In genomic region chr19:6262519-6262918, GRCh38 we compare ENCODE assay signal across 23 cellular contexts. TPM values are rescaled to one million over a fixed set of nuclear protein-coding genes. Genes with fewer than 3 reads are reported as not detected.
DNase-seq lines count a peak whose midpoint lies in the region; ATAC-seq and TF ChIP-seq lines count a peak whose summit lies in the region.
"Had no signal": no experiment of that assay in that cellular context is flagged by ENCODE, and none has a peak within 500 bp of the region (broad histone marks: within the 10 kb centered on the region; RNA-seq: fewer than 3 reads in every experiment).

No MANE protein-coding gene starts in this region.

- peak overlapping the region; percentile 62 for H3K27ac Mint-ChIP-seq in activated CD8-positive, alpha-beta T cell treated with anti-CD3 and anti-CD28 coated beads, Interleukin-2, amount 10 ng/mL, durations not matched to agents 7 days and 5 days
- no peak overlapping the region for H3K27ac Mint-ChIP-seq in activated CD8-positive, alpha-beta T cell treated with anti-CD3 and anti-CD28 coated beads for 36 hours
- peak overlapping the region; percentile 28 for H3K27ac Mint-ChIP-seq in activated T-helper 17 cell treated with anti-CD3 and anti-CD28 coated beads, Interleukin-2, amount 50 U/mL, for 72 hours
- peak overlapping the region; percentile 99 for H3K27ac Mint-ChIP-seq in nephron progenitor cell

- intact Hi-C loops in activated CD8-positive, alpha-beta T cell treated with anti-CD3 and anti-CD28 coated beads for 36 hours (cut with micrococcal nuclease) = no loop called here

- POLR2A ChIA-PET in activated CD8-positive, alpha-beta T cell treated with anti-CD3 and anti-CD28 coated beads, Interleukin-2, amount 10 ng/mL, durations not matched to agents 7 days and 5 days (lab: Charles Lee) = no interaction called here
- POLR2A ChIA-PET in activated CD8-positive, alpha-beta T cell treated with anti-CD3 and anti-CD28 coated beads for 36 hours (lab: Charles Lee) = no interaction called here

- TF ChIP-seq CTCF in activated CD8-positive, alpha-beta T cell treated with anti-CD3 and anti-CD28 coated beads for 36 hours (IDR thresholded peaks at IDR 0.05) = no peak
- no peak for TF ChIP-seq CTCF in nephron progenitor cell (IDR thresholded peaks at IDR 0.05)

- peaks cover 53% of the 10 kb centered on the region for H3K36me3 Mint-ChIP-seq in activated CD8-positive, alpha-beta T cell treated with anti-CD3 and anti-CD28 coated beads, Interleukin-2, amount 10 ng/mL, durations not matched to agents 7 days and 5 days (ENCODE audit: low read depth)
- peaks cover 39% of the 10 kb centered on the region for H3K36me3 Mint-ChIP-seq in activated CD8-positive, alpha-beta T cell treated with anti-CD3 and anti-CD28 coated beads for 36 hours (ENCODE audit: low read depth)
- H3K36me3 Mint-ChIP-seq in activated T-helper 17 cell treated with anti-CD3 and anti-CD28 coated beads, Interleukin-2, amount 50 U/mL, for 72 hours (ENCODE audit: low read depth) = peaks cover 85% of the 10 kb centered on the region
- H3K36me3 Mint-ChIP-seq in nephron progenitor cell (ENCODE audit: low read depth) = peaks cover 53% of the 10 kb centered on the region

- H3K4me1 Mint-ChIP-seq in activated CD8-positive, alpha-beta T cell treated with anti-CD3 and anti-CD28 coated beads, Interleukin-2, amount 10 ng/mL, durations not matched to agents 7 days and 5 days (ENCODE audit: low read depth) = peaks cover 19% of the 10 kb centered on the region
- H3K4me1 Mint-ChIP-seq in activated CD8-positive, alpha-beta T cell treated with anti-CD3 and anti-CD28 coated beads for 36 hours (ENCODE audit: low read depth) = peaks cover 21% of the 10 kb centered on the region
- peaks cover 4% of the 10 kb centered on the region for H3K4me1 Mint-ChIP-seq in activated T-helper 17 cell treated with anti-CD3 and anti-CD28 coated beads, Interleukin-2, amount 50 U/mL, for 72 hours
- peaks cover 47% of the 10 kb centered on the region for H3K4me1 Mint-ChIP-seq in nephron progenitor cell

- no peak for DNase-seq in activated CD8-positive, alpha-beta T cell treated with anti-CD3 and anti-CD28 coated beads, Interleukin-2, amount 10 ng/mL, durations not matched to agents 7 days and 5 days
- no peak for DNase-seq in activated CD8-positive, alpha-beta T cell treated with anti-CD3 and anti-CD28 coated beads for 36 hours
- DNase-seq in nephron progenitor cell (no peak), COLO668 (lab: John Stamatoyannopoulos, UW; ENCODE audit: unreplicated experiment) (no peak)
- DNase-seq in central memory CD4-positive, alpha-beta T cell = no peak
- DNase-seq: 8988T, COR-L47, DMS79 treated with DMSO at 0.1 percent for 48 hours, GM23248, H9, IMR-90, NCI-H1105, NCI-H146, NCI-H2029, NCI-H2227 treated with DMSO at 0.1 percent for 48 hours, NCI-H510A treated with DMSO at 0.1 percent for 48 hours, NCI-H748 treated with DMSO at 0.1 percent for 48 hours, SIG-M5, SK-N-SH had no signal

- H3K4me3 Mint-ChIP-seq in activated CD8-positive, alpha-beta T cell treated with anti-CD3 and anti-CD28 coated beads, Interleukin-2, amount 10 ng/mL, durations not matched to agents 7 days and 5 days = no peak overlapping the region
- no peak overlapping the region for H3K4me3 Mint-ChIP-seq in activated CD8-positive, alpha-beta T cell treated with anti-CD3 and anti-CD28 coated beads for 36 hours
- H3K4me3 Mint-ChIP-seq in activated T-helper 17 cell treated with anti-CD3 and anti-CD28 coated beads, Interleukin-2, amount 50 U/mL, for 72 hours = no peak overlapping the region
- H3K4me3 Mint-ChIP-seq in nephron progenitor cell = peak overlapping the region; percentile 36
- H3K4me3 Mint-ChIP-seq: CD14-positive monocyte, H9 had no signal

- ATAC-seq in activated CD8-positive, alpha-beta T cell treated with anti-CD3 and anti-CD28 coated beads, Interleukin-2, amount 10 ng/mL, durations not matched to agents 7 days and 5 days = no peak
- no peak for ATAC-seq in activated CD8-positive, alpha-beta T cell treated with anti-CD3 and anti-CD28 coated beads for 36 hours
- no peak for ATAC-seq in activated T-helper 17 cell treated with anti-CD3 and anti-CD28 coated beads, Interleukin-2, amount 50 U/mL, for 72 hours (replicated peaks)
- ATAC-seq in GM21515 (IDR thresholded peaks at IDR 0.05; ENCODE audit: unreplicated experiment) (no peak), GM21619 (IDR thresholded peaks at IDR 0.05; ENCODE audit: unreplicated experiment) (no peak)

- no peaks in the 10 kb centered on the region for H3K9me3 Mint-ChIP-seq in activated CD8-positive, alpha-beta T cell treated with anti-CD3 and anti-CD28 coated beads, Interleukin-2, amount 10 ng/mL, durations not matched to agents 7 days and 5 days (ENCODE audit: insufficient read depth)
- no peaks in the 10 kb centered on the region for H3K9me3 Mint-ChIP-seq in activated CD8-positive, alpha-beta T cell treated with anti-CD3 and anti-CD28 coated beads for 36 hours
- no peaks in the 10 kb centered on the region for H3K9me3 Mint-ChIP-seq in activated T-helper 17 cell treated with anti-CD3 and anti-CD28 coated beads, Interleukin-2, amount 50 U/mL, for 72 hours
- H3K9me3 Mint-ChIP-seq in nephron progenitor cell = no peaks in the 10 kb centered on the region
- H3K9me3 Mint-ChIP-seq: CD14-positive monocyte, H9 had no signal

- no peaks in the 10 kb centered on the region for H3K27me3 Mint-ChIP-seq in activated CD8-positive, alpha-beta T cell treated with anti-CD3 and anti-CD28 coated beads, Interleukin-2, amount 10 ng/mL, durations not matched to agents 7 days and 5 days (ENCODE audit: low read depth)
- no peaks in the 10 kb centered on the region for H3K27me3 Mint-ChIP-seq in activated CD8-positive, alpha-beta T cell treated with anti-CD3 and anti-CD28 coated beads for 36 hours
- no peaks in the 10 kb centered on the region for H3K27me3 Mint-ChIP-seq in activated T-helper 17 cell treated with anti-CD3 and anti-CD28 coated beads, Interleukin-2, amount 50 U/mL, for 72 hours
- H3K27me3 Mint-ChIP-seq in nephron progenitor cell (ENCODE audit: low read depth, poor library complexity) = peaks cover 1% of the 10 kb centered on the region

- CTCF ChIA-PET in activated CD8-positive, alpha-beta T cell treated with anti-CD3 and anti-CD28 coated beads, Interleukin-2, amount 10 ng/mL, durations not matched to agents 7 days and 5 days (lab: Charles Lee) = no interaction called here
- CTCF ChIA-PET in activated CD8-positive, alpha-beta T cell treated with anti-CD3 and anti-CD28 coated beads for 36 hours (lab: Charles Lee) = no interaction called here

RNA-seq across cellular contexts. Expression of gene MLLT1, which starts 17.3 kb away (rescaled TPM):
- 10 to 100 TPM; 37.3 to 48.7 TPM for total RNA-seq in activated CD8-positive, alpha-beta T cell treated with anti-CD3 and anti-CD28 coated beads, Interleukin-2, amount 10 ng/mL, durations not matched to agents 7 days and 5 days
- 10 to 100 TPM; 41.4 to 44.6 TPM for total RNA-seq in activated CD8-positive, alpha-beta T cell treated with anti-CD3 and anti-CD28 coated beads for 36 hours
- total RNA-seq in activated T-helper 17 cell treated with anti-CD3 and anti-CD28 coated beads, Interleukin-2, amount 50 U/mL, for 72 hours = 10 to 100 TPM; 31.3 to 51.8 TPM
